9 cellular contexts compared by ENCODE assay signal in genomic region chr17:3870871-3871306, GRCh38. TPM values are rescaled to one million over a fixed set of nuclear protein-coding genes. Genes with fewer than 3 reads are reported as not detected.
DNase-seq lines count a peak whose midpoint lies in the region; ATAC-seq, FAIRE-seq and TF ChIP-seq lines count a peak whose summit lies in the region.
"Had no signal": no experiment of that assay in that cellular context is flagged by ENCODE, and none has a peak within 500 bp of the region (broad histone marks: within the 10 kb centered on the region; RNA-seq: fewer than 3 reads in every experiment).

No MANE protein-coding gene starts in this region.

- peak overlapping the region; percentile 74 for H3K27ac Mint-ChIP-seq in activated CD8-positive, alpha-beta memory T cell treated with anti-CD3 and anti-CD28 coated beads, Interleukin-2, amount 10 ng/mL, durations not matched to agents 7 days and 5 days
- H3K27ac Mint-ChIP-seq in T-helper 2 cell treated with Interferon-gamma antibody and Interleukin-4, amounts not matched to agents 5 μg/mL and 100 μg/mL, for 36 hours: peak overlapping the region; percentile 91

- TF ChIP-seq CTCF in fibroblast of villous mesenchyme (IDR thresholded peaks at IDR 0.05; ENCODE audit: insufficient read depth, low read depth, low read length): no peak

- CTCF ChIA-PET in activated CD8-positive, alpha-beta memory T cell treated with anti-CD3 and anti-CD28 coated beads, Interleukin-2, amount 10 ng/mL, durations not matched to agents 7 days and 5 days (lab: Charles Lee): no interaction called here

- WGBS in small intestine, 3 donors: 18 to 43% (median 19%) methylated on average over 11 of the region's 11 CpGs

- H3K4me3 Mint-ChIP-seq in activated CD8-positive, alpha-beta memory T cell treated with anti-CD3 and anti-CD28 coated beads, Interleukin-2, amount 10 ng/mL, durations not matched to agents 7 days and 5 days: no peak overlapping the region
- peak overlapping the region; percentile 68 for H3K4me3 Mint-ChIP-seq in T-helper 2 cell treated with Interferon-gamma antibody and Interleukin-4, amounts not matched to agents 5 μg/mL and 100 μg/mL, for 36 hours

- H3K27me3 ChIP-seq in small intestine (ENCODE audit: control insufficient read depth in 2 of 2, insufficient read depth in 2 of 2, low read length in 2 of 2): no peaks in the 10 kb centered on the region
- H3K27me3 ChIP-seq: tibial artery had no signal

- H3K36me3 ChIP-seq in small intestine (ENCODE audit: control insufficient read depth in 2 of 2, insufficient read depth in 2 of 2, low read length in 2 of 2): no peaks in the 10 kb centered on the region

- no peaks in the 10 kb centered on the region for H3K27me3 Mint-ChIP-seq in activated CD8-positive, alpha-beta memory T cell treated with anti-CD3 and anti-CD28 coated beads, Interleukin-2, amount 10 ng/mL, durations not matched to agents 7 days and 5 days
- H3K27me3 Mint-ChIP-seq in T-helper 2 cell treated with Interferon-gamma antibody and Interleukin-4, amounts not matched to agents 5 μg/mL and 100 μg/mL, for 36 hours (ENCODE audit: low read depth): no peaks in the 10 kb centered on the region

- H3K36me3 Mint-ChIP-seq in activated CD8-positive, alpha-beta memory T cell treated with anti-CD3 and anti-CD28 coated beads, Interleukin-2, amount 10 ng/mL, durations not matched to agents 7 days and 5 days: no peaks in the 10 kb centered on the region
- no peaks in the 10 kb centered on the region for H3K36me3 Mint-ChIP-seq in T-helper 2 cell treated with Interferon-gamma antibody and Interleukin-4, amounts not matched to agents 5 μg/mL and 100 μg/mL, for 36 hours (ENCODE audit: low read depth)

- H3K9me3 ChIP-seq in small intestine (ENCODE audit: control insufficient read depth, low read depth): no peaks in the 10 kb centered on the region
- H3K9me3 ChIP-seq: tibial artery had no signal

- no peak overlapping the region for H3K27ac ChIP-seq in small intestine (ENCODE audit: low read depth in 1 of 2, low read length in 1 of 2)
- H3K27ac ChIP-seq: tibial artery had no signal

- no peaks in the 10 kb centered on the region for H3K4me1 ChIP-seq in small intestine (ENCODE audit: control insufficient read depth in 2 of 2, insufficient read depth in 1 of 2, low read depth in 1 of 2, low read length in 1 of 2)
- H3K4me1 ChIP-seq: tibial artery had no signal

- DNase-seq in activated CD8-positive, alpha-beta memory T cell treated with anti-CD3 and anti-CD28 coated beads, Interleukin-2, amount 10 ng/mL, durations not matched to agents 7 days and 5 days: no peak
- no peak for DNase-seq in activated CD8-positive, alpha-beta memory T cell treated with anti-CD3 and anti-CD28 coated beads, Interleukin-2, amount 50 U/mL, for 4 hours
- DNase-seq in T-helper 2 cell treated with Interferon-gamma antibody and Interleukin-4, amounts not matched to agents 5 μg/mL and 100 μg/mL, for 36 hours (ENCODE audit: low spot score): no peak
- DNase-seq in fibroblast of villous mesenchyme (ENCODE audit: low read depth) (peak; percentile 19), small intestine (peak; percentile 48), SK-N-DZ (ENCODE audit: low spot score) (no peak), putamen (ENCODE audit: low spot score) (no peak)
- no peak for DNase-seq in effector CD8-positive, alpha-beta T cell (lab: John Stamatoyannopoulos, UW)
- DNase-seq: tibial artery had no signal

- FAIRE-seq in small intestine (lab: Jason Lieb, UNC): no peak

- peak; percentile 72 for ATAC-seq in activated CD8-positive, alpha-beta memory T cell treated with anti-CD3 and anti-CD28 coated beads, Interleukin-2, amount 10 ng/mL, durations not matched to agents 7 days and 5 days

- no peaks in the 10 kb centered on the region for H3K9me3 Mint-ChIP-seq in activated CD8-positive, alpha-beta memory T cell treated with anti-CD3 and anti-CD28 coated beads, Interleukin-2, amount 10 ng/mL, durations not matched to agents 7 days and 5 days (ENCODE audit: low read depth)
- H3K9me3 Mint-ChIP-seq in T-helper 2 cell treated with Interferon-gamma antibody and Interleukin-4, amounts not matched to agents 5 μg/mL and 100 μg/mL, for 36 hours: no peaks in the 10 kb centered on the region

- H3K4me1 Mint-ChIP-seq in activated CD8-positive, alpha-beta memory T cell treated with anti-CD3 and anti-CD28 coated beads, Interleukin-2, amount 10 ng/mL, durations not matched to agents 7 days and 5 days: peaks cover 6% of the 10 kb centered on the region
- H3K4me1 Mint-ChIP-seq in T-helper 2 cell treated with Interferon-gamma antibody and Interleukin-4, amounts not matched to agents 5 μg/mL and 100 μg/mL, for 36 hours (ENCODE audit: low read depth): peaks cover 5% of the 10 kb centered on the region

- H3K4me3 ChIP-seq in fibroblast of villous mesenchyme (ENCODE audit: low read depth, low read length) (no peak overlapping the region), small intestine (ENCODE audit: low read depth in 1 of 2, low read length in 2 of 2) (no peak overlapping the region)
- H3K4me3 ChIP-seq: tibial artery had no signal

RNA-seq across cellular contexts. Expression of gene CAMKK1, which starts 22.0 kb away (rescaled TPM):
- total RNA-seq in activated CD8-positive, alpha-beta memory T cell treated with anti-CD3 and anti-CD28 coated beads, Interleukin-2, amount 10 ng/mL, durations not matched to agents 7 days and 5 days: 1 to 10 TPM; 1.8 TPM
- 2.2 and 3.9 TPM in 2 replicates for total RNA-seq in fibroblast of villous mesenchyme
- polyA plus RNA-seq in small intestine: 1 to 10 TPM in 2 of 3 donors, under 1 TPM in 1; 0.22 to 3.9 (median 2.4) TPM
- polyA plus RNA-seq in SK-N-DZ (2014; cell fraction: cytosol; rRNA removed): 7.0 and 7.4 TPM in 2 replicates
- polyA plus RNA-seq in SK-N-DZ (2014; cell fraction: nucleus; rRNA removed): 17.1 and 18.6 TPM in 2 replicates

RNA-seq across cellular contexts. Expression of gene NCBP3, which starts 24.8 kb away (rescaled TPM):
- 10 to 100 TPM; 46.3 to 48.7 TPM for total RNA-seq in activated CD8-positive, alpha-beta memory T cell treated with anti-CD3 and anti-CD28 coated beads, Interleukin-2, amount 10 ng/mL, durations not matched to agents 7 days and 5 days
- total RNA-seq in fibroblast of villous mesenchyme: 17.7 and 26.3 TPM in 2 replicates
- 10 to 100 TPM; 14.9 to 26.4 (median 15.9) TPM for polyA plus RNA-seq in small intestine
- 20.2 and 26.5 TPM in 2 replicates for polyA plus RNA-seq in SK-N-DZ (2014; cell fraction: cytosol; rRNA removed)
- 53.8 and 77.3 TPM in 2 replicates for polyA plus RNA-seq in SK-N-DZ (2014; cell fraction: nucleus; rRNA removed)

RNA-seq across cellular contexts. Expression of gene P2RX1, which starts 45.4 kb away (rescaled TPM):
- under 1 TPM; 0.58 to 0.61 TPM for total RNA-seq in activated CD8-positive, alpha-beta memory T cell treated with anti-CD3 and anti-CD28 coated beads, Interleukin-2, amount 10 ng/mL, durations not matched to agents 7 days and 5 days
- total RNA-seq in fibroblast of villous mesenchyme: 1.3 and 2.3 TPM in 2 replicates
- 1 to 10 TPM in 2 of 3 donors, not detected in 1; 2.2 to 3.2 TPM for polyA plus RNA-seq in small intestine
- not detected in 2 replicates for polyA plus RNA-seq in SK-N-DZ (2014; cell fraction: cytosol; rRNA removed)
- 0.05 and 0.23 TPM in 2 replicates for polyA plus RNA-seq in SK-N-DZ (2014; cell fraction: nucleus; rRNA removed)

Comparison
In these comparisons a context has a peak if more than half of its experiments do, and no peak if none do; other contexts are left out.
1. DNase-seq: peak in fibroblast of villous mesenchyme (single experiment) and small intestine (single experiment); none in activated CD8-positive, alpha-beta memory T cell treated with anti-CD3 and anti-CD28 coated beads, Interleukin-2, amount 10 ng/mL, durations not matched to agents 7 days and 5 days (single experiment), activated CD8-positive, alpha-beta memory T cell treated with anti-CD3 and anti-CD28 coated beads, Interleukin-2, amount 50 U/mL, for 4 hours (single experiment), T-helper 2 cell treated with Interferon-gamma antibody and Interleukin-4, amounts not matched to agents 5 μg/mL and 100 μg/mL, for 36 hours (single experiment), SK-N-DZ (single experiment), putamen (single experiment) and effector CD8-positive, alpha-beta T cell (single experiment).